15 cellular contexts compared by ENCODE assay signal in the genomic region with DNA sequence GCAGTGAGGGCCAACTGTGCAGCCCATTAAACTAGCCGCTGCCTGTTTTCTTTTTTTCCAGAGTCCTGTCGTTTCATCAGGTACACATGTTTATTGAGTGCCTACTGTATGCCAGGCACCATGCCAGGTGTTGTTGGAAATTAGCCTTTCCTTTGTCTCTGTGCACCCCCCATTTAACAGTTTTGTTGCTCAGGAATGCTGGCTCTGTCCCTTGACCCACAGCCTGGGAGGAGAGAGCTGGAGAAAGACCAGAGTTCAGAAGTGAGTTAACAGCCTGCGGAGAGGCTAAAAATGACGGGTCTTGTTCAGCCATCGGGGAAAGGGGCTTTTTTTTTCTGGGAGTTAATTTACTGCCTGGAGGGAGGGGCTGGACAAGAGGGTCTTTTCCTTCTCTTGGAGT. TPM values are rescaled to one million over a fixed set of nuclear protein-coding genes. Genes with fewer than 3 reads are reported as not detected.
DNase-seq lines count a peak whose midpoint lies in the region; ATAC-seq and TF ChIP-seq lines count a peak whose summit lies in the region.
"Had no signal": no experiment of that assay in that cellular context is flagged by ENCODE, and none has a peak within 500 bp of the region (broad histone marks: within the 10 kb centered on the region; RNA-seq: fewer than 3 reads in every experiment).

No MANE protein-coding gene starts in this region.

- H3K4me3 Mint-ChIP-seq in H9: no peak overlapping the region; a peak in 1 of 5 replicates
- peak overlapping the region; percentile 68 for H3K4me3 Mint-ChIP-seq in WTC11
- no peak overlapping the region for H3K4me3 Mint-ChIP-seq in neural progenitor cell

- CTCF ChIA-PET in WTC11 (lab: Charles Lee): interaction anchor here (1.3 kb wide), 1 partner anchor 37 kb away, joined by 5 read pairs; no protein-coding TSS in a partner anchor

- H3K56ac ChIP-seq in H9 (ENCODE audit: insufficient read length, low read depth, low read length): no peak overlapping the region

- no peaks in the 10 kb centered on the region for H3K23me2 ChIP-seq in H9 (ENCODE audit: insufficient read length, low read depth, low read length, poor library complexity, severe bottlenecking)

- H3K9me3 ChIP-seq in H9 (ENCODE audit: control insufficient read depth, low read depth, low read length): no peaks in the 10 kb centered on the region
- H3K9me3 ChIP-seq in neural progenitor cell (ENCODE audit: low read depth): no peaks in the 10 kb centered on the region
- no peaks in the 10 kb centered on the region for H3K9me3 ChIP-seq in MG63

- H3K36me3 Mint-ChIP-seq in H9 (ENCODE audit: insufficient read depth in 1 of 3, low read depth in 3 of 3) (no peaks in the 10 kb centered on the region), WTC11 (no peaks in the 10 kb centered on the region), neural progenitor cell (no peaks in the 10 kb centered on the region)

- H3T11ph ChIP-seq in H9 (ENCODE audit: low read length): no peak overlapping the region

- H2BK20ac ChIP-seq in H9 (ENCODE audit: low read depth, low read length, poor library complexity, severe bottlenecking): no peak overlapping the region

- peak overlapping the region in 1 of 3 experiments; percentile 81; a peak in 1 of 7 replicates for H3K27ac Mint-ChIP-seq in H9
- no peak overlapping the region for H3K27ac Mint-ChIP-seq in WTC11
- H3K27ac Mint-ChIP-seq in neural progenitor cell: no peak overlapping the region

- no peak overlapping the region for H3K4ac ChIP-seq in H9 (ENCODE audit: low read depth, low read length)

- H3K27me3 ChIP-seq in H9 (ENCODE audit: insufficient read depth, low read length) (peaks cover 70% of the 10 kb centered on the region), neural progenitor cell (peaks cover 95% of the 10 kb centered on the region), MG63 (no peaks in the 10 kb centered on the region)

- H2BK120ac ChIP-seq in H9 (ENCODE audit: low read depth, low read length, poor library complexity, severe bottlenecking): no peak overlapping the region

- H2BK5ac ChIP-seq in H9 (ENCODE audit: insufficient read length, low read length): no peak overlapping the region

- H3K79me2 ChIP-seq in H9 (ENCODE audit: insufficient read depth, low read length) (no peaks in the 10 kb centered on the region), neural progenitor cell (ENCODE audit: low read depth) (no peaks in the 10 kb centered on the region)

- H3K27me3 Mint-ChIP-seq in H9 (ENCODE audit: low read depth) (peaks cover 97% of the 10 kb centered on the region), WTC11 (ENCODE audit: low read depth) (peaks cover 97% of the 10 kb centered on the region), neural progenitor cell (ENCODE audit: insufficient read depth, low read depth) (peaks cover 21% of the 10 kb centered on the region)

- WGBS in H9 (ENCODE audit: extremely low coverage, insufficient read length, low lambda C conversion rate): no CpG with 5 or more reads among the region's 5 CpGs

- no peaks in the 10 kb centered on the region for H4K20me1 ChIP-seq in H9 (ENCODE audit: control insufficient read depth, insufficient read depth, insufficient read length)
- peaks cover 7% of the 10 kb centered on the region for H4K20me1 ChIP-seq in neural progenitor cell (ENCODE audit: low read depth)

- H3K4me3 ChIP-seq in neural progenitor cell: no peak overlapping the region
- H3K4me3 ChIP-seq in MG63: no peak overlapping the region

- H4K5ac ChIP-seq in H9 (ENCODE audit: insufficient read length, low read depth, low read length): no peak overlapping the region

- H3K23ac ChIP-seq in H9 (ENCODE audit: insufficient read length, low read depth, low read length): no peak overlapping the region

- H3K14ac ChIP-seq in H9 (ENCODE audit: insufficient read depth, low read length): no peak overlapping the region

- peaks cover 40% of the 10 kb centered on the region for H3F3A ChIP-seq in neural progenitor cell (ENCODE audit: low read depth)

- DNase-seq in H9 (no peak), WTC11 (ENCODE audit: low spot score) (no peak), left kidney (ENCODE audit: low read depth, low spot score) (peak; percentile 61), neural progenitor cell (ENCODE audit: low spot score) (peak; percentile 41), hypothalamus (lab: John Stamatoyannopoulos, UW) (no peak), MG63 (no peak), activated gamma-delta T cell treated with Interleukin-2 at 50 U/mL for 16 hours (no peak)
- DNase-seq in stimulated activated CD4-positive, alpha-beta T cell treated with anti-CD3 and anti-CD28 coated beads, Interleukin-4, amount 100 ng/mL, for 24 hours: no peak
- DNase-seq: IMR-90, Kasumi-1, NCI-H1417 treated with DMSO at 0.1 percent for 48 hours, NCI-H2029, NCI-H510A treated with DMSO at 0.1 percent for 48 hours had no signal

- H3K4me2 ChIP-seq in H9 (ENCODE audit: insufficient read depth, insufficient read length, low read length) (peak overlapping the region; percentile 26), neural progenitor cell (peak overlapping the region; percentile 33)

- no peak overlapping the region for H2BK12ac ChIP-seq in H9 (ENCODE audit: insufficient read length, low read depth, low read length)

- no peak overlapping the region for H4K91ac ChIP-seq in H9 (ENCODE audit: insufficient read length, low read depth, low read length)

- H2BK15ac ChIP-seq in H9 (ENCODE audit: low read depth, low read length): no peak overlapping the region

- TF ChIP-seq CTCF in H9 (conservative IDR thresholded peaks at IDR 0.05) (no peak), WTC11 (IDR thresholded peaks at IDR 0.05) (no peak), neural progenitor cell (IDR thresholded peaks at IDR 0.05) (no peak)

- no peaks in the 10 kb centered on the region for H3K36me3 ChIP-seq in neural progenitor cell
- no peaks in the 10 kb centered on the region for H3K36me3 ChIP-seq in MG63

- H3K18ac ChIP-seq in H9 (ENCODE audit: insufficient read length, low read depth, low read length): no peak overlapping the region

- H3K4me1 Mint-ChIP-seq in H9: peaks cover 28 to 37% of the 10 kb centered on the region in 2 experiments
- peaks cover 42% of the 10 kb centered on the region for H3K4me1 Mint-ChIP-seq in WTC11
- peaks cover 69% of the 10 kb centered on the region for H3K4me1 Mint-ChIP-seq in neural progenitor cell

- H3K4me1 ChIP-seq in H9 (ENCODE audit: insufficient read depth, low read length): no peaks in the 10 kb centered on the region
- peaks cover 58% of the 10 kb centered on the region for H3K4me1 ChIP-seq in neural progenitor cell

- no peaks in the 10 kb centered on the region for H3K79me1 ChIP-seq in H9 (ENCODE audit: insufficient read depth, low read depth, low read length, poor library complexity, severe bottlenecking)

- no peak overlapping the region for H2AFZ ChIP-seq in H9 (ENCODE audit: low read length)
- no peak overlapping the region for H2AFZ ChIP-seq in neural progenitor cell (replicated peaks)

- H3K27ac ChIP-seq in H9 (ENCODE audit: insufficient read length, low read depth, low read length) (no peak overlapping the region), neural progenitor cell (no peak overlapping the region)

- no peak overlapping the region for H2AK5ac ChIP-seq in H9 (ENCODE audit: insufficient read length, low read length)

- no peak overlapping the region for H4K8ac ChIP-seq in H9 (replicated peaks; ENCODE audit: insufficient read length, low read depth, low read length)

- POLR2A ChIA-PET in WTC11 (lab: Charles Lee): no interaction called here

- no peaks in the 10 kb centered on the region; a peak in 2 of 5 replicates for H3K9me3 Mint-ChIP-seq in H9
- H3K9me3 Mint-ChIP-seq in WTC11: no peaks in the 10 kb centered on the region
- H3K9me3 Mint-ChIP-seq in neural progenitor cell: peaks cover 2% of the 10 kb centered on the region
- H3K9me3 Mint-ChIP-seq: CD14-positive monocyte had no signal

- no peak for ATAC-seq in WTC11

- H3K9ac ChIP-seq in H9 (ENCODE audit: extremely low read depth, insufficient read length, low read length) (no peak overlapping the region), neural progenitor cell (no peak overlapping the region)

TF ChIP-seq in WTC11, 78 proteins besides CTCF, POLR2A, EP300 and RAD21:
- no peak for TF ChIP-seq ZNF423 (CRISPR knock-in tag; IDR thresholded peaks at IDR 0.05)

RNA-seq across cellular contexts. Expression of a gene that starts 1.3 kb away (rescaled TPM):
- 1.8 and 2.1 TPM in 2 replicates for total RNA-seq in H9 (2021)
- total RNA-seq in WTC11 (2021): 0.48 to 0.92 TPM (median 0.78 TPM) in 3 replicates
- 5.2 TPM in 1 of 2 replicates, not detected in the other for total RNA-seq in neural progenitor cell (ENCODE audit: low replicate concordance)
- 1.3 TPM in 1 of 2 replicates, not detected in the other for total RNA-seq in MG63 (2014; rRNA removed; shearing (Covaris generic); ENCODE audit: low replicate concordance)
- total RNA-seq: A673, IMR-90 had no signal

RNA-seq across cellular contexts. Expression of a gene that starts 31.2 kb away (rescaled TPM):
- 0.09 and 0.13 TPM in 2 replicates for total RNA-seq in H9 (2021)
- 0.25 to 0.39 TPM (median 0.34 TPM) in 3 replicates for total RNA-seq in WTC11 (2021)
- total RNA-seq in neural progenitor cell (ENCODE audit: low replicate concordance): 8.3 and 20.9 TPM in 2 replicates
- 6.2 and 8.8 TPM in 2 replicates for total RNA-seq in MG63 (2014; rRNA removed; shearing (Covaris generic); ENCODE audit: low replicate concordance)

Comparison
In these comparisons a context has a peak if more than half of its experiments do, and no peak if none do; other contexts are left out.
1. DNase-seq: peak in left kidney (single experiment) and neural progenitor cell (single experiment); none in H9 (single experiment), WTC11 (single experiment), stimulated activated CD4-positive, alpha-beta T cell treated with anti-CD3 and anti-CD28 coated beads, Interleukin-4, amount 100 ng/mL, for 24 hours (single experiment), hypothalamus (0 of 51), MG63 (single experiment) and activated gamma-delta T cell treated with Interleukin-2 at 50 U/mL for 16 hours (single experiment).